In genomic region chr5:74903165-74903787, GRCh38 we compare ENCODE assay signal across 1 cellular context.
TF ChIP-seq lines count a peak whose summit lies in the region.

No MANE protein-coding gene starts in this region.

TF ChIP-seq in HepG2, 621 proteins besides CTCF, POLR2A, EP300 and RAD21 (continued from another document and continues in another):
- TF ChIP-seq ZNF318 (CRISPR knock-in tag; IDR thresholded peaks at IDR 0.05) (no peak), ZNF784 (CRISPR knock-in tag; IDR thresholded peaks at IDR 0.05; ENCODE audit: borderline replicate concordance) (no peak), MNT (IDR thresholded peaks at IDR 0.05) (no peak), RBM22 (optimal IDR thresholded peaks at IDR 0.05; ENCODE audit: low read length) (no peak), ZGPAT (CRISPR knock-in tag; IDR thresholded peaks at IDR 0.05) (peak; percentile 59), TP53 (CRISPR knock-in tag; conservative IDR thresholded peaks at IDR 0.05) (no peak), ZNF329 (CRISPR knock-in tag; IDR thresholded peaks at IDR 0.05; ENCODE audit: low read depth) (no peak), CEBPG (CRISPR knock-in tag; IDR thresholded peaks at IDR 0.05) (no peak; the same call in 1 of the 2 replicates), CREB1 (IDR thresholded peaks at IDR 0.05) (no peak), CREB1 (CRISPR knock-in tag; IDR thresholded peaks at IDR 0.05) (peak; percentile 76), ZNF24 (IDR thresholded peaks at IDR 0.05) (no peak), RFX3 (CRISPR knock-in tag; IDR thresholded peaks at IDR 0.05) (no peak), ZSCAN5A (CRISPR knock-in tag; IDR thresholded peaks at IDR 0.05; ENCODE audit: borderline replicate concordance) (no peak), PLRG1 (conservative IDR thresholded peaks at IDR 0.05) (no peak), PRMT3 (CRISPR knock-in tag; IDR thresholded peaks at IDR 0.05; ENCODE audit: borderline replicate concordance, low read depth) (no peak), MYNN (CRISPR knock-in tag; IDR thresholded peaks at IDR 0.05; ENCODE audit: low read depth) (no peak; the same call in 1 of the 2 replicates), AKNA (CRISPR knock-in tag; IDR thresholded peaks at IDR 0.05; ENCODE audit: borderline replicate concordance) (no peak), KAT8 (CRISPR knock-in tag; IDR thresholded peaks at IDR 0.05) (0 out of 2 replicates have a peak, but pooled peaks have one; percentile 29), PAF1 (CRISPR knock-in tag; IDR thresholded peaks at IDR 0.05) (no peak), MAFF (IDR thresholded peaks at IDR 0.05; ENCODE audit: low read depth, low read length) (no peak), ZNF207 (IDR thresholded peaks at IDR 0.05; ENCODE audit: borderline replicate concordance) (no peak), ZNF451 (CRISPR knock-in tag; IDR thresholded peaks at IDR 0.05) (no peak), ZNF550 (CRISPR knock-in tag; IDR thresholded peaks at IDR 0.05; ENCODE audit: borderline replicate concordance) (no peak), HOXA7 (CRISPR knock-in tag; IDR thresholded peaks at IDR 0.05) (no peak), ZFP62 (CRISPR knock-in tag; IDR thresholded peaks at IDR 0.05) (no peak), POLR2G (IDR thresholded peaks at IDR 0.05; ENCODE audit: low read depth, low read length) (no peak), CBFB (CRISPR knock-in tag; IDR thresholded peaks at IDR 0.05) (no peak), FOXA3 (CRISPR knock-in tag; IDR thresholded peaks at IDR 0.05) (peak; percentile 34; the same call in 1 of the 2 replicates), ZNF251 (CRISPR knock-in tag; IDR thresholded peaks at IDR 0.05) (no peak), FOSL2 (CRISPR knock-in tag; IDR thresholded peaks at IDR 0.05) (peak; percentile 48; the same call in 1 of the 2 replicates), HES4 (CRISPR knock-in tag; IDR thresholded peaks at IDR 0.05; ENCODE audit: borderline replicate concordance) (no peak), ZNF510 (CRISPR knock-in tag; IDR thresholded peaks at IDR 0.05; ENCODE audit: low read depth) (no peak), ZNF501 (CRISPR knock-in tag; IDR thresholded peaks at IDR 0.05) (no peak), ZNF34 (CRISPR knock-in tag; IDR thresholded peaks at IDR 0.05; ENCODE audit: borderline replicate concordance) (no peak), CCDC6 (CRISPR knock-in tag; IDR thresholded peaks at IDR 0.05) (no peak), ZNF276 (CRISPR knock-in tag; IDR thresholded peaks at IDR 0.05; ENCODE audit: low read depth) (no peak), SCMH1 (CRISPR knock-in tag; IDR thresholded peaks at IDR 0.05; ENCODE audit: borderline replicate concordance) (no peak), HHEX (CRISPR knock-in tag; IDR thresholded peaks at IDR 0.05) (no peak), MAFK (conservative IDR thresholded peaks at IDR 0.05 in 1 of 2, IDR thresholded peaks at IDR 0.05 in 1 of 2; ENCODE audit: low read length in 2 of 2) (no peak), RORA (CRISPR knock-in tag; IDR thresholded peaks at IDR 0.05) (no peak), FOXO4 (CRISPR knock-in tag; conservative IDR thresholded peaks at IDR 0.05) (0 out of 2 replicates have a peak, but pooled peaks have one; percentile 57), NFE2L2 (IDR thresholded peaks at IDR 0.05; ENCODE audit: low read length) (no peak), U2AF2 (IDR thresholded peaks at IDR 0.05; ENCODE audit: low read depth, low read length) (no peak), KDM5B (CRISPR knock-in tag; IDR thresholded peaks at IDR 0.05; ENCODE audit: borderline replicate concordance) (no peak)
